ENCODE assay signal across 12 cellular contexts in genomic region chr2:28173377-28173776, GRCh38.
"Had no signal": no experiment of that assay in that cellular context is flagged by ENCODE, and none has a peak within 500 bp of the region (broad histone marks: within the 10 kb centered on the region; RNA-seq: fewer than 3 reads in every experiment).

No MANE protein-coding gene starts in this region.

- ATAC-seq: activated CD4-positive, alpha-beta T cell treated with anti-CD3 and anti-CD28 coated beads for 36 hours; activated CD8-positive, alpha-beta T cell treated with anti-CD3 and anti-CD28 coated beads, Interleukin-2, amount 10 ng/mL, durations not matched to agents 7 days and 5 days; activated naive CD8-positive, alpha-beta T cell treated with anti-CD3 and anti-CD28 coated beads, Interleukin-2, amount 50 U/mL, for 24 hours; stimulated activated effector memory CD8-positive, alpha-beta T cell treated with anti-CD3 and anti-CD28 coated beads, Interleukin-12 subunit alpha, Interleukin-12 subunit beta, amount 100 ng/mL, for 72 hours had no signal

- DNase-seq: activated CD4-positive, alpha-beta T cell treated with anti-CD3 and anti-CD28 coated beads for 36 hours; activated CD8-positive, alpha-beta memory T cell treated with anti-CD3 and anti-CD28 coated beads, Interleukin-2, amount 50 U/mL, for 48 hours; activated CD8-positive, alpha-beta T cell treated with anti-CD3 and anti-CD28 coated beads, Interleukin-2, amount 10 ng/mL, durations not matched to agents 7 days and 5 days; activated naive CD4-positive, alpha-beta T cell; activated naive CD8-positive, alpha-beta T cell treated with anti-CD3 and anti-CD28 coated beads, Interleukin-2, amount 50 U/mL, for 24 hours; glutamatergic neuron; nephron progenitor cell; ovary; tibial artery; uterus had no signal

- H3K27me3 ChIP-seq: ovary, tibial artery, uterus had no signal

- H3K4me1 ChIP-seq: tibial artery, uterus had no signal

- H3K36me3 ChIP-seq: ovary, uterus had no signal

- H3K27ac Mint-ChIP-seq: activated CD4-positive, alpha-beta T cell treated with anti-CD3 and anti-CD28 coated beads for 36 hours; activated CD8-positive, alpha-beta T cell treated with anti-CD3 and anti-CD28 coated beads, Interleukin-2, amount 10 ng/mL, durations not matched to agents 7 days and 5 days; activated naive CD8-positive, alpha-beta T cell treated with anti-CD3 and anti-CD28 coated beads, Interleukin-2, amount 50 U/mL, for 24 hours; activated T-helper 1 cell treated with anti-CD3 and anti-CD28 coated beads, Interleukin-12 subunit alpha, Interleukin-12 subunit beta, Interleukin-2, Interleukin-4 antibody, amounts not matched to agents 30 ng/mL and 10 ng/mL and 1 ng/mL, durations not matched to agents 14 hours and 24 hours and 36 hours; nephron progenitor cell; stimulated activated effector memory CD8-positive, alpha-beta T cell treated with anti-CD3 and anti-CD28 coated beads, Interleukin-12 subunit alpha, Interleukin-12 subunit beta, amount 100 ng/mL, for 72 hours had no signal

- H3K4me3 Mint-ChIP-seq: activated CD4-positive, alpha-beta T cell treated with anti-CD3 and anti-CD28 coated beads for 36 hours; activated CD8-positive, alpha-beta T cell treated with anti-CD3 and anti-CD28 coated beads, Interleukin-2, amount 10 ng/mL, durations not matched to agents 7 days and 5 days; activated naive CD8-positive, alpha-beta T cell treated with anti-CD3 and anti-CD28 coated beads, Interleukin-2, amount 50 U/mL, for 24 hours; activated T-helper 1 cell treated with anti-CD3 and anti-CD28 coated beads, Interleukin-12 subunit alpha, Interleukin-12 subunit beta, Interleukin-2, Interleukin-4 antibody, amounts not matched to agents 30 ng/mL and 10 ng/mL and 1 ng/mL, durations not matched to agents 14 hours and 24 hours and 36 hours; nephron progenitor cell; stimulated activated effector memory CD8-positive, alpha-beta T cell treated with anti-CD3 and anti-CD28 coated beads, Interleukin-12 subunit alpha, Interleukin-12 subunit beta, amount 100 ng/mL, for 72 hours had no signal

- H3K9me3 ChIP-seq: ovary, tibial artery had no signal

- H3K27ac ChIP-seq: ovary, tibial artery, uterus had no signal

- H3K4me3 ChIP-seq: ovary, tibial artery, uterus had no signal

- H3K27me3 Mint-ChIP-seq: activated CD4-positive, alpha-beta T cell treated with anti-CD3 and anti-CD28 coated beads for 36 hours; activated naive CD8-positive, alpha-beta T cell treated with anti-CD3 and anti-CD28 coated beads, Interleukin-2, amount 50 U/mL, for 24 hours had no signal

- H3K4me1 Mint-ChIP-seq: activated CD4-positive, alpha-beta T cell treated with anti-CD3 and anti-CD28 coated beads for 36 hours; activated naive CD8-positive, alpha-beta T cell treated with anti-CD3 and anti-CD28 coated beads, Interleukin-2, amount 50 U/mL, for 24 hours had no signal
